ENCODE assay signal across 2 cellular contexts in genomic region chr6:152769159-152769558, GRCh38.
TF ChIP-seq lines count a peak whose summit lies in the region.

No MANE protein-coding gene starts in this region.

TF ChIP-seq in K562, 482 proteins besides CTCF, POLR2A, EP300 and RAD21:
- TF ChIP-seq ATF3 (IDR thresholded peaks at IDR 0.05) (peak; percentile 37; the same call in 1 of the 2 replicates), ATF3 (CRISPR knock-in tag; conservative IDR thresholded peaks at IDR 0.05) (no peak), ZNF24 (IDR thresholded peaks at IDR 0.05) (no peak)

TF ChIP-seq in endothelial cell of umbilical vein, 7 proteins besides CTCF, POLR2A, EP300 and RAD21:
- peak; percentile 58 for TF ChIP-seq JUN (IDR thresholded peaks at IDR 0.05; ENCODE audit: borderline replicate concordance, insufficient read depth, insufficient read length, low read depth)
- TF ChIP-seq FOS (IDR thresholded peaks at IDR 0.05; ENCODE audit: borderline replicate concordance, insufficient read depth, low read length): peak; percentile 36
- TF ChIP-seq GATA2 (IDR thresholded peaks at IDR 0.05; ENCODE audit: insufficient read depth, insufficient read length, low read depth, low read length): peak; percentile 74
- peak; percentile 24 for TF ChIP-seq POLR2AphosphoS5 (IDR thresholded peaks at IDR 0.05; ENCODE audit: insufficient read depth, low read depth, low read length)
- no peak for TF ChIP-seq EZH2 (IDR thresholded peaks at IDR 0.05; ENCODE audit: borderline replicate concordance, low read depth, low read length, severe bottlenecking)
